24 cellular contexts compared by ENCODE assay signal in the genomic region with DNA sequence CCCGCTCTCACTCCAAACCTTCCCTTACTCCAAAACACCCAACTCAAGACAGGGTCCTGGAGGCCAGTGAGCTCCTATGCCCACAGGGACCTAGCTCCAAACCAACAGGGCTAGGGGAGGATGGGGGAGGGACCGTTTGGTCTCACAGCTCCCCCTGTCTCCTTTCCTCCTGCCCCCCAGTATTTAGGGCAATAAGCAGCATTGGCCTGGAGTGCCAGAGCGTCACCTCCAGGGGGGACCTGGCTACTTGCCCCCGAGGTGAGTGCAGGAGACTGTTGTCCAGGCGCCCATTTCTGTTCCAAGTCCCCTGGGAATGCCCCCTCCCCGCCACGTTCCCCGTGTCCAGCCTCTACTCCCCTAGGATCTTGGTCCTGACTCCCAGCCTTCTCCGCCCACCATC. TPM values are rescaled to one million over a fixed set of nuclear protein-coding genes. Genes with fewer than 3 reads are reported as not detected.
DNase-seq lines count a peak whose midpoint lies in the region; TF ChIP-seq lines count a peak whose summit lies in the region.
"Had no signal": no experiment of that assay in that cellular context is flagged by ENCODE, and none has a peak within 500 bp of the region (broad histone marks: within the 10 kb centered on the region; RNA-seq: fewer than 3 reads in every experiment).

No MANE protein-coding gene starts in this region.

- CTCF ChIA-PET in Caco-2 (lab: Charles Lee): interaction anchor here (1.7 kb wide), 1 partner anchor 11 kb away, joined by 9 read pairs; a partner anchor contains a TSS

- no peaks in the 10 kb centered on the region for H3K79me1 ChIP-seq in neuronal stem cell (ENCODE audit: low read depth, low read length)

- peak overlapping the region; percentile 68 for H2AK5ac ChIP-seq in neuronal stem cell (ENCODE audit: low read depth, low read length)

- no peak overlapping the region for H3K14ac ChIP-seq in neuronal stem cell (ENCODE audit: low read length)

- peak overlapping the region; percentile 78 for H3K4me3 Mint-ChIP-seq in Caco-2 (ENCODE audit: unreplicated experiment)
- peak overlapping the region; percentile 54 for H3K4me3 Mint-ChIP-seq in endodermal cell
- H3K4me3 Mint-ChIP-seq in activated T-helper 1 cell treated with anti-CD3 and anti-CD28 coated beads, Interleukin-12 subunit alpha, Interleukin-12 subunit beta, Interleukin-2, Interleukin-4 antibody, amounts not matched to agents 30 ng/mL and 10 ng/mL and 1 ng/mL, durations not matched to agents 14 hours and 24 hours and 36 hours: no peak overlapping the region

- H3K9me3 Mint-ChIP-seq in Caco-2 (ENCODE audit: unreplicated experiment) (peaks cover 6% of the 10 kb centered on the region), endodermal cell (peaks cover 7% of the 10 kb centered on the region)
- no peaks in the 10 kb centered on the region for H3K9me3 Mint-ChIP-seq in activated T-helper 1 cell treated with anti-CD3 and anti-CD28 coated beads, Interleukin-12 subunit alpha, Interleukin-12 subunit beta, Interleukin-2, Interleukin-4 antibody, amounts not matched to agents 30 ng/mL and 10 ng/mL and 1 ng/mL, durations not matched to agents 14 hours and 24 hours and 36 hours

- peak overlapping the region; percentile 41 for H2BK12ac ChIP-seq in neuronal stem cell (ENCODE audit: low read length)

- H3K27ac ChIP-seq in KOPT-K1 (ENCODE audit: low read depth, low read length, poor library complexity, severe bottlenecking): peak overlapping the region; percentile 82
- H3K27ac ChIP-seq in endodermal cell (ENCODE audit: low read depth, low read length): no peak overlapping the region
- H3K27ac ChIP-seq in neuronal stem cell (replicated peaks; ENCODE audit: low read length): no peak overlapping the region
- H3K27ac ChIP-seq in spleen: peak overlapping the region in 4 of 8 donors; percentile 47 to 78 (median 72)
- H3K27ac ChIP-seq: heart left ventricle, SK-N-MC, vagina had no signal

- peak overlapping the region; percentile 45 for H3K4me2 ChIP-seq in neuronal stem cell (ENCODE audit: insufficient read depth, low read length, poor library complexity, severe bottlenecking)

- no peaks in the 10 kb centered on the region for H3K36me3 ChIP-seq in Caco-2 (ENCODE audit: control insufficient read depth, insufficient read depth, low read length)
- no peaks in the 10 kb centered on the region for H3K36me3 ChIP-seq in KOPT-K1 (ENCODE audit: insufficient read depth, low read length)
- H3K36me3 ChIP-seq in endodermal cell (ENCODE audit: control insufficient read depth, insufficient read depth, low read length): no peaks in the 10 kb centered on the region
- no peaks in the 10 kb centered on the region for H3K36me3 ChIP-seq in neuronal stem cell (replicated peaks in 1 of 2; ENCODE audit: control insufficient read depth in 2 of 2, insufficient read depth in 2 of 2, low read length in 2 of 2)
- H3K36me3 ChIP-seq in spleen: no peaks in the 10 kb centered on the region
- H3K36me3 ChIP-seq: heart left ventricle, vagina had no signal

- no peak overlapping the region for H2BK5ac ChIP-seq in neuronal stem cell (ENCODE audit: low read length)

- H3K27me3 Mint-ChIP-seq in Caco-2 (ENCODE audit: insufficient read depth, unreplicated experiment) (peaks cover 9% of the 10 kb centered on the region), endodermal cell (ENCODE audit: insufficient read depth) (peaks cover 85% of the 10 kb centered on the region)
- H3K27me3 Mint-ChIP-seq in activated T-helper 1 cell treated with anti-CD3 and anti-CD28 coated beads, Interleukin-12 subunit alpha, Interleukin-12 subunit beta, Interleukin-2, Interleukin-4 antibody, amounts not matched to agents 30 ng/mL and 10 ng/mL and 1 ng/mL, durations not matched to agents 14 hours and 24 hours and 36 hours (ENCODE audit: insufficient read depth): peaks cover 41% of the 10 kb centered on the region

- intact Hi-C loops in Caco-2 (cut with micrococcal nuclease; ENCODE audit: unreplicated experiment): no loop called here
- intact Hi-C loops in activated T-helper 1 cell treated with anti-CD3 and anti-CD28 coated beads, Interleukin-12 subunit alpha, Interleukin-12 subunit beta, Interleukin-2, Interleukin-4 antibody, amounts not matched to agents 30 ng/mL and 10 ng/mL and 1 ng/mL, durations not matched to agents 14 hours and 24 hours and 36 hours (cut with micrococcal nuclease): no loop called here
- intact Hi-C loops in spleen (cut with DNase I; ENCODE audit: low total_unique reads): no loop called here

- peak overlapping the region; percentile 90 for H3K18ac ChIP-seq in neuronal stem cell (ENCODE audit: low read length)

- H3K36me3 Mint-ChIP-seq in Caco-2 (ENCODE audit: insufficient read depth, unreplicated experiment) (peaks cover 16% of the 10 kb centered on the region), endodermal cell (ENCODE audit: low read depth) (no peaks in the 10 kb centered on the region)
- no peaks in the 10 kb centered on the region for H3K36me3 Mint-ChIP-seq in activated T-helper 1 cell treated with anti-CD3 and anti-CD28 coated beads, Interleukin-12 subunit alpha, Interleukin-12 subunit beta, Interleukin-2, Interleukin-4 antibody, amounts not matched to agents 30 ng/mL and 10 ng/mL and 1 ng/mL, durations not matched to agents 14 hours and 24 hours and 36 hours (ENCODE audit: low read depth)
- H3K36me3 Mint-ChIP-seq: stimulated activated memory B cell treated with anti-CD40 and anti-IgM and Interleukin-4, amounts not matched to agents 10 μg/mL and 1 μg/mL and 100 μg/mL, for 72 hours had no signal

- H3K4me1 Mint-ChIP-seq in Caco-2 (ENCODE audit: low read depth, unreplicated experiment): no peaks in the 10 kb centered on the region
- H3K4me1 Mint-ChIP-seq in endodermal cell: no peaks in the 10 kb centered on the region
- peaks cover 12% of the 10 kb centered on the region for H3K4me1 Mint-ChIP-seq in activated T-helper 1 cell treated with anti-CD3 and anti-CD28 coated beads, Interleukin-12 subunit alpha, Interleukin-12 subunit beta, Interleukin-2, Interleukin-4 antibody, amounts not matched to agents 30 ng/mL and 10 ng/mL and 1 ng/mL, durations not matched to agents 14 hours and 24 hours and 36 hours (ENCODE audit: low read depth)

- no peak overlapping the region for H3K23ac ChIP-seq in neuronal stem cell (ENCODE audit: low read depth, low read length, poor library complexity)

- TF ChIP-seq POLR2A in spleen (IDR thresholded peaks at IDR 0.05): no peak

- H2BK15ac ChIP-seq in neuronal stem cell (ENCODE audit: low read length): no peak overlapping the region

- no peak overlapping the region for H4K8ac ChIP-seq in neuronal stem cell (ENCODE audit: low read depth, low read length)

- no peak overlapping the region for H4K91ac ChIP-seq in neuronal stem cell (ENCODE audit: low read depth, low read length, poor library complexity)

- TF ChIP-seq CTCF in Caco-2 (IDR thresholded peaks at IDR 0.05; ENCODE audit: insufficient read depth in 1 of 2, low read depth in 1 of 2, low read length in 1 of 2, severe bottlenecking in 1 of 2, unreplicated experiment in 1 of 2) (no peak), endodermal cell (conservative IDR thresholded peaks at IDR 0.05) (no peak), spleen (IDR thresholded peaks at IDR 0.05 in 8 of 11, conservative IDR thresholded peaks at IDR 0.05 in 3 of 11) (no peak)

- H3K9me3 ChIP-seq in Caco-2: no peaks in the 10 kb centered on the region
- H3K9me3 ChIP-seq in KOPT-K1 (ENCODE audit: insufficient read depth, low read length, poor library complexity, severe bottlenecking): no peaks in the 10 kb centered on the region
- no peaks in the 10 kb centered on the region for H3K9me3 ChIP-seq in endodermal cell (ENCODE audit: control insufficient read depth, low read length)
- H3K9me3 ChIP-seq in neuronal stem cell (replicated peaks in 1 of 2; ENCODE audit: control insufficient read depth in 2 of 2, insufficient read depth in 1 of 2, low read depth in 1 of 2, low read length in 2 of 2): peaks cover 0 to 3% of the 10 kb centered on the region in 2 donors
- H3K9me3 ChIP-seq in spleen: peaks cover 0 to 5% (median 0%) of the 10 kb centered on the region in 8 donors
- H3K9me3 ChIP-seq: vagina had no signal

- H2BK120ac ChIP-seq in neuronal stem cell (ENCODE audit: low read depth, low read length): no peak overlapping the region

- H3K27ac Mint-ChIP-seq in Caco-2 (ENCODE audit: unreplicated experiment) (no peak overlapping the region), endodermal cell (no peak overlapping the region)
- no peak overlapping the region for H3K27ac Mint-ChIP-seq in activated T-helper 1 cell treated with anti-CD3 and anti-CD28 coated beads, Interleukin-12 subunit alpha, Interleukin-12 subunit beta, Interleukin-2, Interleukin-4 antibody, amounts not matched to agents 30 ng/mL and 10 ng/mL and 1 ng/mL, durations not matched to agents 14 hours and 24 hours and 36 hours
- H3K27ac Mint-ChIP-seq: stimulated activated memory B cell treated with anti-CD40 and anti-IgM and Interleukin-4, amounts not matched to agents 10 μg/mL and 1 μg/mL and 100 μg/mL, for 72 hours had no signal

- peak overlapping the region; percentile 10 for H3K4ac ChIP-seq in neuronal stem cell (ENCODE audit: low read length)

- H3K27me3 ChIP-seq in Caco-2 (replicated peaks; ENCODE audit: control insufficient read depth, insufficient read depth, low read length) (no peaks in the 10 kb centered on the region), endodermal cell (ENCODE audit: control insufficient read depth, insufficient read depth, low read length, poor library complexity, severe bottlenecking) (peaks cover 56% of the 10 kb centered on the region), neuronal stem cell (ENCODE audit: control insufficient read depth in 3 of 3, insufficient read depth in 3 of 3, low read depth in 1 of 3, low read length in 3 of 3) (peaks cover 0 to 22% (median 20%) of the 10 kb centered on the region in 3 experiments), spleen (replicated peaks in 1 of 7) (peaks cover 0 to 62% (median 17%) of the 10 kb centered on the region in 7 donors)
- H3K27me3 ChIP-seq: vagina had no signal

- H3K4me1 ChIP-seq in Caco-2: no peaks in the 10 kb centered on the region
- H3K4me1 ChIP-seq in endodermal cell (ENCODE audit: control insufficient read depth, insufficient read depth, low read length): no peaks in the 10 kb centered on the region
- H3K4me1 ChIP-seq in neuronal stem cell (ENCODE audit: control insufficient read depth in 2 of 2, insufficient read depth in 1 of 2, low read depth in 1 of 2, low read length in 2 of 2): peaks cover 0 to 5% of the 10 kb centered on the region in 2 donors
- H3K4me1 ChIP-seq in spleen: peaks cover 0 to 32% (median 5%) of the 10 kb centered on the region in 6 donors
- H3K4me1 ChIP-seq: vagina had no signal

- H2AFZ ChIP-seq in neuronal stem cell (ENCODE audit: low read length): no peak overlapping the region

- H3K4me3 ChIP-seq in Caco-2 (ENCODE audit: low read depth, low read length) (peak overlapping the region; percentile 34), endodermal cell (ENCODE audit: low read length) (no peak overlapping the region), neuronal stem cell (ENCODE audit: low read length in 2 of 2) (no peak overlapping the region), spleen (peak overlapping the region in 3 of 8 donors; percentile 8 to 55 (median 16))
- H3K4me3 ChIP-seq: lung, vagina had no signal

- DNase-seq in Caco-2: no peak
- no peak for DNase-seq in endodermal cell
- no peak for DNase-seq in neuronal stem cell (ENCODE audit: low spot score)
- no peak for DNase-seq in NCI-H2081 treated with DMSO at 0.1 percent for 48 hours (lab: John Stamatoyannopoulos, UW)
- no peak for DNase-seq in activated T-helper 1 cell treated with anti-CD3 and anti-CD28 coated beads, Interleukin-12 subunit alpha, Interleukin-12 subunit beta, Interleukin-2, Interleukin-4 antibody, amounts not matched to agents 30 ng/mL and 10 ng/mL and 1 ng/mL, durations not matched to agents 14 hours and 24 hours and 36 hours (ENCODE audit: low spot score)
- DNase-seq in spleen: no peak
- DNase-seq: activated gamma-delta T cell treated with Interleukin-2 at 50 U/mL for 16 hours; aorta; central memory CD4-positive, alpha-beta T cell; DND-41; heart left ventricle; KG1; kidney; NCI-H1694 treated with DMSO at 0.1 percent for 48 hours; NCI-H526 treated with DMSO at 0.1 percent for 48 hours; small intestine had no signal

- no TSS peak for BruUV-seq in Caco-2 (replicated peaks; lab: Mats Ljungman, UMichigan)

- H3K9ac ChIP-seq in endodermal cell (ENCODE audit: extremely low read depth, low read length, poor library complexity, severe bottlenecking): no peak overlapping the region
- H3K9ac ChIP-seq in neuronal stem cell (ENCODE audit: low read depth, low read length, poor library complexity): no peak overlapping the region

- WGBS in endodermal cell (ENCODE audit: insufficient coverage in 1 of 2, insufficient read length in 1 of 2), 2 experiments: 46 to 62% methylated on average over 3 to 9 of the region's 9 CpGs
- WGBS in neuronal stem cell (ENCODE audit: extremely low coverage in 2 of 2, insufficient read length in 2 of 2, insufficient replicate concordance in 1 of 2), 2 donors: 100% methylated on average over 1 of the region's 9 CpGs; no CpG with 5 or more reads in 1 of the 2 donors
- 35 to 45% (median 45%) methylated on average over 8 to 9 of the region's 9 CpGs for WGBS in spleen, 5 donors

- POLR2A ChIA-PET in Caco-2 (lab: Charles Lee): no interaction called here

RNA-seq across cellular contexts. Expression of a gene that starts 0.8 kb away (rescaled TPM):
- total RNA-seq in Caco-2 (2022) (not detected in 2 replicates), endodermal cell (not detected), spleen (10 to 100 TPM in 4 of 7 donors, 1 to 10 TPM in 3; 5.4 to 44.0 (median 12.4) TPM)
- not detected for polyA plus RNA-seq in endodermal cell (2013, experiment 1 of 2)
- not detected for polyA plus RNA-seq in endodermal cell (2013, experiment 2 of 2)
- not detected for polyA plus RNA-seq in neuronal stem cell (2013, experiment 1 of 2)
- polyA plus RNA-seq in neuronal stem cell (2013, experiment 2 of 2): not detected
- not detected in 2 replicates for total RNA-seq in activated T-helper 1 cell treated with anti-CD3 and anti-CD28 coated beads, Interleukin-12 subunit alpha, Interleukin-12 subunit beta, Interleukin-2, Interleukin-4 antibody, amounts not matched to agents 30 ng/mL and 10 ng/mL and 1 ng/mL, durations not matched to agents 14 hours and 24 hours and 36 hours
- polyA plus RNA-seq in spleen: 10 to 100 TPM; 26.0 to 60.6 (median 51.1) TPM
- total RNA-seq: aorta, mucosa of gallbladder, RPMI7951, vagina had no signal

RNA-seq across cellular contexts. Expression of a gene that starts 7.2 kb away (rescaled TPM):
- total RNA-seq in Caco-2 (2022) (not detected in 2 replicates), endodermal cell (not detected), spleen (10 to 100 TPM; 12.9 to 95.6 (median 28.7) TPM)
- polyA plus RNA-seq in endodermal cell (2013, experiment 1 of 2): not detected
- not detected for polyA plus RNA-seq in endodermal cell (2013, experiment 2 of 2)
- not detected for polyA plus RNA-seq in neuronal stem cell (2013, experiment 1 of 2)
- not detected for polyA plus RNA-seq in neuronal stem cell (2013, experiment 2 of 2)
- total RNA-seq in activated T-helper 1 cell treated with anti-CD3 and anti-CD28 coated beads, Interleukin-12 subunit alpha, Interleukin-12 subunit beta, Interleukin-2, Interleukin-4 antibody, amounts not matched to agents 30 ng/mL and 10 ng/mL and 1 ng/mL, durations not matched to agents 14 hours and 24 hours and 36 hours: not detected in 2 replicates
- 10 to 100 TPM in 2 of 3 donors, 1 to 10 TPM in 1; 3.9 to 23.7 (median 11.7) TPM for polyA plus RNA-seq in spleen
- total RNA-seq: RPMI7951, temporal lobe, vagina had no signal

RNA-seq across cellular contexts. Expression of a gene that starts 11.0 kb away (rescaled TPM):
- total RNA-seq in Caco-2 (2022) (80.3 and 83.4 TPM in 2 replicates), endodermal cell (10 to 100 TPM; 64.6 to 93.1 TPM), spleen (10 to 100 TPM; 47.2 to 88.5 (median 77.4) TPM)
- 40.1 TPM for polyA plus RNA-seq in endodermal cell (2013, experiment 1 of 2)
- 38.2 TPM for polyA plus RNA-seq in endodermal cell (2013, experiment 2 of 2)
- 57.8 TPM for polyA plus RNA-seq in neuronal stem cell (2013, experiment 1 of 2)
- polyA plus RNA-seq in neuronal stem cell (2013, experiment 2 of 2): 52.6 TPM
- 72.2 and 86.8 TPM in 2 replicates for total RNA-seq in activated T-helper 1 cell treated with anti-CD3 and anti-CD28 coated beads, Interleukin-12 subunit alpha, Interleukin-12 subunit beta, Interleukin-2, Interleukin-4 antibody, amounts not matched to agents 30 ng/mL and 10 ng/mL and 1 ng/mL, durations not matched to agents 14 hours and 24 hours and 36 hours
- 100 to 1,000 TPM in 2 of 3 donors, 10 to 100 TPM in 1; 94.3 to 159 (median 128) TPM for polyA plus RNA-seq in spleen

RNA-seq across cellular contexts. Expression of a gene that starts 32.3 kb away (rescaled TPM):
- total RNA-seq in Caco-2 (2022) (not detected in 2 replicates), endodermal cell (not detected), spleen (100 to 1,000 TPM in 1 of 7 donors, 10 to 100 TPM in 6; 26.4 to 121 (median 47.0) TPM)
- not detected for polyA plus RNA-seq in endodermal cell (2013, experiment 1 of 2)
- not detected for polyA plus RNA-seq in endodermal cell (2013, experiment 2 of 2)
- polyA plus RNA-seq in neuronal stem cell (2013, experiment 1 of 2): 0.03 TPM
- not detected for polyA plus RNA-seq in neuronal stem cell (2013, experiment 2 of 2)
- not detected in 2 replicates for total RNA-seq in activated T-helper 1 cell treated with anti-CD3 and anti-CD28 coated beads, Interleukin-12 subunit alpha, Interleukin-12 subunit beta, Interleukin-2, Interleukin-4 antibody, amounts not matched to agents 30 ng/mL and 10 ng/mL and 1 ng/mL, durations not matched to agents 14 hours and 24 hours and 36 hours
- 100 to 1,000 TPM in 2 of 3 donors, 10 to 100 TPM in 1; 48.0 to 108 (median 105) TPM for polyA plus RNA-seq in spleen
- total RNA-seq: RPMI7951, vagina had no signal
- polyA plus RNA-seq: aorta had no signal

RNA-seq across cellular contexts. Expression of a gene that starts 32.7 kb away (rescaled TPM):
- total RNA-seq in Caco-2 (2022) (113 and 125 TPM in 2 replicates), endodermal cell (100 to 1,000 TPM; 119 to 126 TPM), spleen (100 to 1,000 TPM; 144 to 455 (median 185) TPM)
- polyA plus RNA-seq in endodermal cell (2013, experiment 1 of 2): 27.5 TPM
- polyA plus RNA-seq in endodermal cell (2013, experiment 2 of 2): 29.9 TPM
- polyA plus RNA-seq in neuronal stem cell (2013, experiment 1 of 2): 15.8 TPM
- polyA plus RNA-seq in neuronal stem cell (2013, experiment 2 of 2): 14.9 TPM
- total RNA-seq in activated T-helper 1 cell treated with anti-CD3 and anti-CD28 coated beads, Interleukin-12 subunit alpha, Interleukin-12 subunit beta, Interleukin-2, Interleukin-4 antibody, amounts not matched to agents 30 ng/mL and 10 ng/mL and 1 ng/mL, durations not matched to agents 14 hours and 24 hours and 36 hours: 101 and 102 TPM in 2 replicates
- polyA plus RNA-seq in spleen: 100 to 1,000 TPM in 1 of 3 donors, 10 to 100 TPM in 2; 58.8 to 198 (median 94.4) TPM

Comparison
In these comparisons a context has a peak if more than half of its experiments do, and no peak if none do; other contexts are left out.
1. RNA of a gene that starts 7.2 kb away (total RNA-seq): 12.9 to 95.6 TPM in spleen; not detected in Caco-2, not detected in endodermal cell and not detected in activated T-helper 1 cell treated with anti-CD3 and anti-CD28 coated beads, Interleukin-12 subunit alpha, Interleukin-12 subunit beta, Interleukin-2, Interleukin-4 antibody, amounts not matched to agents 30 ng/mL and 10 ng/mL and 1 ng/mL, durations not matched to agents 14 hours and 24 hours and 36 hours; every median in the first group is over 10 times any median in the second.